Comparison of ENCODE assay signal across 19 cellular contexts in the genomic region with DNA sequence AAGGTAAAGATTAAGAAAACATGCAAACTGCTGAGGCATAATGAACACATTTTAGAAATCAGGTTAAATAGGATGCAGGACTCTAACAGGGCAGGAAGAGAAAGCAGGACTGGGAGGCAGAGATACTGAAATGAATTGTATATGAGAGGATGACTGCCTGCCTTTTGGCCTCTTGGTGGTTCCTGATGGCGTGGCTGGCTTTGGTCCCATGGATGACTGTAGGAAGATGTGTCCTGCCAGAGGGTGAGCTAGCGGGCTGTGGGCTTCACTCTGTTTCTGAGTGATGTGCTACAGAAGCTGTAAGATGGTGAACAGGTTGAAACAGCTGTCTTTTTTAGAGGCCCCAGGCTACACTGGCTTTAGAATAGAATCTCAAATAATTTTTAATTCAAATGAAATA.
DNase-seq lines count a peak whose midpoint lies in the region; ATAC-seq, FAIRE-seq and TF ChIP-seq lines count a peak whose summit lies in the region.
"Had no signal": no experiment of that assay in that cellular context is flagged by ENCODE, and none has a peak within 500 bp of the region (broad histone marks: within the 10 kb centered on the region; RNA-seq: fewer than 3 reads in every experiment).

No MANE protein-coding gene starts in this region.

- H3K4me1 ChIP-seq in uterus, result peaks cover 0 to 4% of the 10 kb centered on the region in 2 donors

- peaks cover 13% of the 10 kb centered on the region for H3K4me1 Mint-ChIP-seq in nephron progenitor cell
- H3K4me1 Mint-ChIP-seq: activated naive CD8-positive, alpha-beta T cell treated with anti-CD3 and anti-CD28 coated beads, Interleukin-2, amount 10 ng/mL, durations not matched to agents 7 days and 5 days had no signal

- peaks cover 3% of the 10 kb centered on the region for H3K27me3 Mint-ChIP-seq in nephron progenitor cell (ENCODE audit: low read depth, poor library complexity)
- H3K27me3 Mint-ChIP-seq: activated naive CD8-positive, alpha-beta T cell treated with anti-CD3 and anti-CD28 coated beads, Interleukin-2, amount 10 ng/mL, durations not matched to agents 7 days and 5 days had no signal

- TF ChIP-seq CTCF in nephron progenitor cell (IDR thresholded peaks at IDR 0.05) (no peak), uterus (IDR thresholded peaks at IDR 0.05) (no peak)

- no peak for FAIRE-seq in RCC 7860 (lab: Jason Lieb, UNC)
- FAIRE-seq: bronchial epithelial cell, G401.6 had no signal

- DNase-seq in EH (ENCODE audit: low read depth) (peak; percentile 77), MG63 (peak; percentile 94), epithelial cell of prostate (ENCODE audit: low read depth, low spot score) (no peak), nephron progenitor cell (no peak), left lobe of liver (ENCODE audit: low spot score) (no peak), RCC 7860 (ENCODE audit: low spot score) (no peak), mucosa of gallbladder (ENCODE audit: low spot score) (no peak), uterus (no peak)
- DNase-seq: activated naive CD8-positive, alpha-beta T cell treated with anti-CD3 and anti-CD28 coated beads, Interleukin-2, amount 10 ng/mL, durations not matched to agents 7 days and 5 days; AML-193; COR-L47; dermis blood vessel endothelial cell; KBM-7; NCI-H2081; NCI-H510A treated with DMSO at 0.1 percent for 48 hours; RPMI8226 had no signal

- intact Hi-C loops in uterus (cut with DNase I; ENCODE audit: low total_unique reads), result no loop called here

- no peaks in the 10 kb centered on the region for H3K36me3 ChIP-seq in MG63
- H3K36me3 ChIP-seq in uterus, result no peaks in the 10 kb centered on the region

- H3K27ac ChIP-seq in epithelial cell of prostate (peak overlapping the region; percentile 59), uterus (no peak overlapping the region)

- peaks cover 27% of the 10 kb centered on the region for H3K9me3 Mint-ChIP-seq in nephron progenitor cell
- H3K9me3 Mint-ChIP-seq: activated T-helper 1 cell treated with anti-CD3 and anti-CD28 coated beads, Interleukin-12 subunit alpha, Interleukin-12 subunit beta, Interleukin-2, Interleukin-4 antibody, amounts not matched to agents 30 ng/mL and 10 ng/mL and 1 ng/mL, durations not matched to agents 14 hours and 24 hours and 36 hours had no signal

- peaks cover 2% of the 10 kb centered on the region; the same call in 1 of the 2 replicates for H3K9me3 ChIP-seq in MG63
- no peaks in the 10 kb centered on the region for H3K9me3 ChIP-seq in uterus

- peaks cover 10% of the 10 kb centered on the region for H3K36me3 Mint-ChIP-seq in nephron progenitor cell (ENCODE audit: low read depth)
- H3K36me3 Mint-ChIP-seq: activated naive CD8-positive, alpha-beta T cell treated with anti-CD3 and anti-CD28 coated beads, Interleukin-2, amount 10 ng/mL, durations not matched to agents 7 days and 5 days had no signal

- no peak overlapping the region for H3K4me3 Mint-ChIP-seq in nephron progenitor cell
- H3K4me3 Mint-ChIP-seq: activated naive CD8-positive, alpha-beta T cell treated with anti-CD3 and anti-CD28 coated beads, Interleukin-2, amount 10 ng/mL, durations not matched to agents 7 days and 5 days; activated T-helper 1 cell treated with anti-CD3 and anti-CD28 coated beads, Interleukin-12 subunit alpha, Interleukin-12 subunit beta, Interleukin-2, Interleukin-4 antibody, amounts not matched to agents 30 ng/mL and 10 ng/mL and 1 ng/mL, durations not matched to agents 14 hours and 24 hours and 36 hours had no signal

- H3K27ac Mint-ChIP-seq in nephron progenitor cell, result peak overlapping the region; percentile 6
- H3K27ac Mint-ChIP-seq: activated naive CD8-positive, alpha-beta T cell treated with anti-CD3 and anti-CD28 coated beads, Interleukin-2, amount 10 ng/mL, durations not matched to agents 7 days and 5 days; activated T-helper 1 cell treated with anti-CD3 and anti-CD28 coated beads, Interleukin-12 subunit alpha, Interleukin-12 subunit beta, Interleukin-2, Interleukin-4 antibody, amounts not matched to agents 30 ng/mL and 10 ng/mL and 1 ng/mL, durations not matched to agents 14 hours and 24 hours and 36 hours had no signal

- TF ChIP-seq POLR2A in uterus (IDR thresholded peaks at IDR 0.05), result no peak

- H3K27me3 ChIP-seq in MG63, result no peaks in the 10 kb centered on the region
- no peaks in the 10 kb centered on the region for H3K27me3 ChIP-seq in uterus

- ATAC-seq in left lobe of liver, result no peak

- no peak overlapping the region for H3K4me3 ChIP-seq in MG63
- H3K4me3 ChIP-seq in uterus, result no peak overlapping the region

Comparison
In these comparisons a context has a peak if more than half of its experiments do, and no peak if none do; other contexts are left out.
1. DNase-seq: peak in EH (single experiment) and MG63 (single experiment); none in epithelial cell of prostate (single experiment), nephron progenitor cell (single experiment), left lobe of liver (single experiment), RCC 7860 (single experiment), mucosa of gallbladder (single experiment) and uterus (0 of 2).